1 cellular context compared by ENCODE assay signal in the genomic region with DNA sequence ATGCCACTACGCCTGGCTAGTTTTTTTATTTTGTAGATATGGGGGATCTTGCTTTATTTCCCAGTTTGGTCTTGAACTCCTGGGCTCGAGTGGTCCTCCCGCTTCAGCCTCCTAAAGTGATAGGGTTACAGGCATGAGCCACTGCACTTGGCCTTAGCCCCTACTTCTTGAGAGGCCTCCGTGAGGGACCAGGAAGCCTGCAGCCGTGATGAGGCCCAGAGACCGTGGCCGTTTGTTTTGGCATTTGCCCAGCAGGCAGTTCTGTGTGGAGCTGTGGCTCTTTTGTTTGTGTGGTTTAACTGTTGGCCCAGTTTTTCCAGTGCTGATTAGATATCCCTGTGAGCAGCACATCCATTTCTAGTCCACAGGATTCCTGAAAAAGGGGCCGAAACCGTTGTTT.
TF ChIP-seq lines count a peak whose summit lies in the region.

No MANE protein-coding gene starts in this region.

TF ChIP-seq in IMR-90, 13 proteins besides CTCF, POLR2A, EP300 and RAD21 (continued from another document):
- TF ChIP-seq, protein P1, sequence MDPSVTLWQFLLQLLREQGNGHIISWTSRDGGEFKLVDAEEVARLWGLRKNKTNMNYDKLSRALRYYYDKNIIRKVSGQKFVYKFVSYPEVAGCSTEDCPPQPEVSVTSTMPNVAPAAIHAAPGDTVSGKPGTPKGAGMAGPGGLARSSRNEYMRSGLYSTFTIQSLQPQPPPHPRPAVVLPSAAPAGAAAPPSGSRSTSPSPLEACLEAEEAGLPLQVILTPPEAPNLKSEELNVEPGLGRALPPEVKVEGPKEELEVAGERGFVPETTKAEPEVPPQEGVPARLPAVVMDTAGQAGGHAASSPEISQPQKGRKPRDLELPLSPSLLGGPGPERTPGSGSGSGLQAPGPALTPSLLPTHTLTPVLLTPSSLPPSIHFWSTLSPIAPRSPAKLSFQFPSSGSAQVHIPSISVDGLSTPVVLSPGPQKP (IDR thresholded peaks at IDR 0.05; ENCODE audit: borderline replicate concordance, low read depth, low read length): no peak
- TF ChIP-seq SMC3 (IDR thresholded peaks at IDR 0.05; ENCODE audit: low read depth, low read length) (no peak), BHLHE40 (IDR thresholded peaks at IDR 0.05; ENCODE audit: low read depth, low read length) (no peak), RFX5 (IDR thresholded peaks at IDR 0.05; ENCODE audit: low read depth, low read length) (no peak), MAZ (IDR thresholded peaks at IDR 0.05; ENCODE audit: borderline replicate concordance, low read depth, low read length) (no peak), RCOR1 (IDR thresholded peaks at IDR 0.05; ENCODE audit: insufficient replicate concordance, low read length) (no peak), CEBPB (IDR thresholded peaks at IDR 0.05; ENCODE audit: low read depth, low read length) (no peak)
- TF ChIP-seq, protein P2, sequence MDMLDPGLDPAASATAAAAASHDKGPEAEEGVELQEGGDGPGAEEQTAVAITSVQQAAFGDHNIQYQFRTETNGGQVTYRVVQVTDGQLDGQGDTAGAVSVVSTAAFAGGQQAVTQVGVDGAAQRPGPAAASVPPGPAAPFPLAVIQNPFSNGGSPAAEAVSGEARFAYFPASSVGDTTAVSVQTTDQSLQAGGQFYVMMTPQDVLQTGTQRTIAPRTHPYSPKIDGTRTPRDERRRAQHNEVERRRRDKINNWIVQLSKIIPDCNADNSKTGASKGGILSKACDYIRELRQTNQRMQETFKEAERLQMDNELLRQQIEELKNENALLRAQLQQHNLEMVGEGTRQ (IDR thresholded peaks at IDR 0.05; ENCODE audit: low read depth, low read length): no peak
